ENCODE assay signal across 39 cellular contexts in genomic region chr6:147274012-147274411, GRCh38.
"Had no signal": no experiment of that assay in that cellular context is flagged by ENCODE, and none has a peak within 500 bp of the region (broad histone marks: within the 10 kb centered on the region; RNA-seq: fewer than 3 reads in every experiment).

No MANE protein-coding gene starts in this region.

- DNase-seq: activated effector memory CD4-positive, alpha-beta T cell treated with anti-CD3 and anti-CD28 coated beads, Interleukin-2, amount 50 U/mL, for 16 hours; activated effector memory CD4-positive, alpha-beta T cell treated with Interleukin-2 at 50 U/mL for 16 hours; activated gamma-delta T cell; activated gamma-delta T cell treated with Interleukin-2 at 50 U/mL for 16 hours; activated naive CD4-positive, alpha-beta T cell; activated naive CD4-positive, alpha-beta T cell treated with anti-CD3 and anti-CD28 coated beads for 36 hours; activated naive CD4-positive, alpha-beta T cell treated with anti-CD3 and anti-CD28 coated beads, Interleukin-2, amount 10 ng/mL, durations not matched to agents 7 days and 5 days; activated naive CD4-positive, alpha-beta T cell treated with anti-CD3 and anti-CD28 coated beads, Interleukin-2, amount 50 U/mL, for 16 hours; activated naive CD4-positive, alpha-beta T cell treated with Interleukin-2 at 50 U/mL for 16 hours; activated naive CD8-positive, alpha-beta T cell treated with anti-CD3 and anti-CD28 coated beads for 36 hours; activated naive CD8-positive, alpha-beta T cell treated with anti-CD3 and anti-CD28 coated beads, Interleukin-2, amount 10 ng/mL, durations not matched to agents 7 days and 5 days; activated naive CD8-positive, alpha-beta T cell treated with anti-CD3 and anti-CD28 coated beads, Interleukin-2, amount 50 U/mL, for 24 hours; activated T-cell treated with anti-CD3 and anti-CD28 coated beads, Interleukin-2, amount 50 U/mL, for 24 hours; activated T-cell treated with anti-CD3 and anti-CD28 coated beads, Interleukin-2, amount 50 U/mL, for 4 hours; activated T-cell treated with anti-CD3 and anti-CD28 coated beads, Interleukin-2, amount 50 U/mL, for 48 hours; activated T-cell treated with anti-CD3 and anti-CD28 coated beads, Interleukin-2, amount 50 U/mL, for 72 hours; adrenal gland; amniotic stem cell; amygdala; anterior cingulate cortex; aorta; body of pancreas; brain microvascular endothelial cell; caudate nucleus; central memory CD4-positive, alpha-beta T cell; cerebellar nuclear complex had no signal

- H3K9me3 Mint-ChIP-seq: activated naive CD4-positive, alpha-beta T cell treated with anti-CD3 and anti-CD28 coated beads for 36 hours; activated naive CD4-positive, alpha-beta T cell treated with anti-CD3 and anti-CD28 coated beads, Interleukin-2, amount 10 ng/mL, durations not matched to agents 7 days and 5 days; activated naive CD4-positive, alpha-beta T cell treated with anti-CD3 and anti-CD28 coated beads, Interleukin-2, amount 50 U/mL, for 24 hours; activated naive CD8-positive, alpha-beta T cell treated with anti-CD3 and anti-CD28 coated beads, Interleukin-2, amount 10 ng/mL, durations not matched to agents 7 days and 5 days; activated T-cell treated with anti-CD3 and anti-CD28 coated beads, Interleukin-2, amount 50 U/mL, for 4 hours; activated T-helper 17 cell treated with anti-CD3 and anti-CD28 coated beads, Interleukin-2, amount 50 U/mL, for 72 hours; activated T-helper 2 cell treated with anti-CD3 and anti-CD28 coated beads, Interferon-gamma antibody, Interleukin-2, Interleukin-4, amounts not matched to agents 10 μg/mL and 5 μg/mL and 100 μg/mL, durations not matched to agents 14 hours and 24 hours and 36 hours; central memory CD8-positive, alpha-beta T cell had no signal

- FAIRE-seq: astrocyte, bronchial epithelial cell had no signal

- H3K9me3 ChIP-seq: adrenal gland, ascending aorta, body of pancreas, breast epithelium had no signal

- H3K4me3 Mint-ChIP-seq: activated naive CD4-positive, alpha-beta T cell treated with anti-CD3 and anti-CD28 coated beads for 36 hours; activated naive CD4-positive, alpha-beta T cell treated with anti-CD3 and anti-CD28 coated beads, Interleukin-2, amount 10 ng/mL, durations not matched to agents 7 days and 5 days; activated naive CD4-positive, alpha-beta T cell treated with anti-CD3 and anti-CD28 coated beads, Interleukin-2, amount 50 U/mL, for 24 hours; activated naive CD8-positive, alpha-beta T cell; activated naive CD8-positive, alpha-beta T cell treated with anti-CD3 and anti-CD28 coated beads for 36 hours; activated naive CD8-positive, alpha-beta T cell treated with anti-CD3 and anti-CD28 coated beads, Interleukin-2, amount 10 ng/mL, durations not matched to agents 7 days and 5 days; activated naive CD8-positive, alpha-beta T cell treated with anti-CD3 and anti-CD28 coated beads, Interleukin-2, amount 50 U/mL, for 24 hours; activated T-cell treated with anti-CD3 and anti-CD28 coated beads, Interleukin-2, amount 50 U/mL, for 24 hours; activated T-cell treated with anti-CD3 and anti-CD28 coated beads, Interleukin-2, amount 50 U/mL, for 4 hours; activated T-cell treated with anti-CD3 and anti-CD28 coated beads, Interleukin-2, amount 50 U/mL, for 72 hours; activated T-helper 1 cell treated with anti-CD3 and anti-CD28 coated beads, Interleukin-12 subunit alpha, Interleukin-12 subunit beta, Interleukin-2, Interleukin-4 antibody, amounts not matched to agents 30 ng/mL and 10 ng/mL and 1 ng/mL, durations not matched to agents 14 hours and 24 hours and 36 hours; activated T-helper 17 cell treated with anti-CD3 and anti-CD28 coated beads, Interleukin-2, amount 50 U/mL, for 72 hours; brain; central memory CD8-positive, alpha-beta T cell had no signal

- ATAC-seq: activated naive CD4-positive, alpha-beta T cell treated with anti-CD3 and anti-CD28 coated beads, Interleukin-2, amount 50 U/mL, for 72 hours; activated naive CD8-positive, alpha-beta T cell treated with anti-CD3 and anti-CD28 coated beads, Interleukin-2, amount 50 U/mL, for 24 hours; activated T-cell treated with anti-CD3 and anti-CD28 coated beads, Interleukin-2, amount 50 U/mL, for 4 hours; activated T-cell treated with anti-CD3 and anti-CD28 coated beads, Interleukin-2, amount 50 U/mL, for 72 hours; activated T-helper 17 cell treated with anti-CD3 and anti-CD28 coated beads, Interleukin-2, amount 50 U/mL, for 72 hours; body of pancreas had no signal

- H3K27me3 Mint-ChIP-seq: activated naive CD4-positive, alpha-beta T cell treated with anti-CD3 and anti-CD28 coated beads, Interleukin-2, amount 10 ng/mL, durations not matched to agents 7 days and 5 days; activated naive CD4-positive, alpha-beta T cell treated with anti-CD3 and anti-CD28 coated beads, Interleukin-2, amount 50 U/mL, for 24 hours; activated naive CD8-positive, alpha-beta T cell; activated naive CD8-positive, alpha-beta T cell treated with anti-CD3 and anti-CD28 coated beads for 36 hours; activated naive CD8-positive, alpha-beta T cell treated with anti-CD3 and anti-CD28 coated beads, Interleukin-2, amount 10 ng/mL, durations not matched to agents 7 days and 5 days; activated naive CD8-positive, alpha-beta T cell treated with anti-CD3 and anti-CD28 coated beads, Interleukin-2, amount 50 U/mL, for 24 hours; activated T-cell treated with anti-CD3 and anti-CD28 coated beads, Interleukin-2, amount 50 U/mL, for 24 hours; activated T-helper 17 cell treated with anti-CD3 and anti-CD28 coated beads, Interleukin-2, amount 50 U/mL, for 72 hours; brain; central memory CD8-positive, alpha-beta T cell had no signal

- H3K27me3 ChIP-seq: adrenal gland, ascending aorta, body of pancreas, brain microvascular endothelial cell, breast epithelium, cardiac muscle cell had no signal

- H3K27ac ChIP-seq: adrenal gland, ascending aorta, body of pancreas, brain microvascular endothelial cell, breast epithelium, cardiac muscle cell had no signal

- H3K27ac Mint-ChIP-seq: activated naive CD4-positive, alpha-beta T cell treated with anti-CD3 and anti-CD28 coated beads for 36 hours; activated naive CD4-positive, alpha-beta T cell treated with anti-CD3 and anti-CD28 coated beads, Interleukin-2, amount 10 ng/mL, durations not matched to agents 7 days and 5 days; activated naive CD4-positive, alpha-beta T cell treated with anti-CD3 and anti-CD28 coated beads, Interleukin-2, amount 50 U/mL, for 24 hours; activated naive CD4-positive, alpha-beta T cell treated with anti-CD3 and anti-CD28 coated beads, Interleukin-2, amount 50 U/mL, for 72 hours; activated naive CD8-positive, alpha-beta T cell; activated naive CD8-positive, alpha-beta T cell treated with anti-CD3 and anti-CD28 coated beads for 36 hours; activated naive CD8-positive, alpha-beta T cell treated with anti-CD3 and anti-CD28 coated beads, Interleukin-2, amount 10 ng/mL, durations not matched to agents 7 days and 5 days; activated naive CD8-positive, alpha-beta T cell treated with anti-CD3 and anti-CD28 coated beads, Interleukin-2, amount 50 U/mL, for 24 hours; activated T-cell treated with anti-CD3 and anti-CD28 coated beads, Interleukin-2, amount 50 U/mL, for 24 hours; activated T-cell treated with anti-CD3 and anti-CD28 coated beads, Interleukin-2, amount 50 U/mL, for 72 hours; activated T-helper 1 cell treated with anti-CD3 and anti-CD28 coated beads, Interleukin-12 subunit alpha, Interleukin-12 subunit beta, Interleukin-2, Interleukin-4 antibody, amounts not matched to agents 30 ng/mL and 10 ng/mL and 1 ng/mL, durations not matched to agents 14 hours and 24 hours and 36 hours; activated T-helper 17 cell treated with anti-CD3 and anti-CD28 coated beads, Interleukin-2, amount 50 U/mL, for 72 hours; activated T-helper 2 cell treated with anti-CD3 and anti-CD28 coated beads, Interferon-gamma antibody, Interleukin-2, Interleukin-4, amounts not matched to agents 10 μg/mL and 5 μg/mL and 100 μg/mL, durations not matched to agents 14 hours and 24 hours and 36 hours; brain had no signal

- H3K4me3 ChIP-seq: adrenal gland, ascending aorta, body of pancreas, breast epithelium, cardiac muscle cell had no signal

- H3K4me1 Mint-ChIP-seq: activated naive CD8-positive, alpha-beta T cell treated with anti-CD3 and anti-CD28 coated beads, Interleukin-2, amount 10 ng/mL, durations not matched to agents 7 days and 5 days; activated T-helper 17 cell treated with anti-CD3 and anti-CD28 coated beads, Interleukin-2, amount 50 U/mL, for 72 hours; brain had no signal

- H3K4me1 ChIP-seq: ascending aorta, breast epithelium had no signal
